15 cellular contexts compared by ENCODE assay signal in genomic region chr6:1787894-1788293, GRCh38.
DNase-seq lines count a peak whose midpoint lies in the region; TF ChIP-seq lines count a peak whose summit lies in the region.
"Had no signal": no experiment of that assay in that cellular context is flagged by ENCODE, and none has a peak within 500 bp of the region (broad histone marks: within the 10 kb centered on the region; RNA-seq: fewer than 3 reads in every experiment).

No MANE protein-coding gene starts in this region.

- H3K9me3 Mint-ChIP-seq in chondrocyte (ENCODE audit: low read depth) = no peaks in the 10 kb centered on the region
- H3K9me3 Mint-ChIP-seq: IgD-negative memory B cell had no signal

- H3K36me3 Mint-ChIP-seq in chondrocyte (ENCODE audit: low read depth) = no peaks in the 10 kb centered on the region

- H3K4me1 Mint-ChIP-seq in chondrocyte (ENCODE audit: low read depth) = peaks cover 26% of the 10 kb centered on the region

- peak overlapping the region; percentile 88 for H3K27ac Mint-ChIP-seq in chondrocyte (ENCODE audit: unreplicated experiment)

- TF ChIP-seq CTCF in AG09319 (IDR thresholded peaks at IDR 0.05; ENCODE audit: low read depth, low read length) = no peak
- TF ChIP-seq CTCF in chondrocyte (IDR thresholded peaks at IDR 0.05) = no peak

- no peaks in the 10 kb centered on the region for H3K27me3 Mint-ChIP-seq in chondrocyte (ENCODE audit: low read depth)
- H3K27me3 Mint-ChIP-seq: IgD-negative memory B cell had no signal

- DNase-seq in AG09319 (ENCODE audit: extremely low read depth, low read depth) = peak; percentile 20
- peak; percentile 90 for DNase-seq in M059J (ENCODE audit: low read depth)
- DNase-seq in chondrocyte (ENCODE audit: low spot score) = no peak
- peak; percentile 76 for DNase-seq in kidney tubule cell (ENCODE audit: low spot score)
- no peak for DNase-seq in NCI-H748 (lab: John Stamatoyannopoulos, UW; ENCODE audit: unreplicated experiment)
- no peak for DNase-seq in SK-N-DZ (ENCODE audit: low spot score)
- DNase-seq in NCI-H2227 (lab: John Stamatoyannopoulos, UW; ENCODE audit: unreplicated experiment) = no peak
- DNase-seq in kidney glomerular epithelial cell (lab: John Stamatoyannopoulos, UW) = no peak
- DNase-seq: activated CD8-positive, alpha-beta memory T cell treated with anti-CD3 and anti-CD28 coated beads, Interleukin-2, amount 50 U/mL, for 4 hours; DMS79 treated with DMSO at 0.1 percent for 48 hours; midbrain; NCI-H1436 treated with DMSO at 0.1 percent for 48 hours; NCI-H526 treated with DMSO at 0.1 percent for 48 hours; stimulated activated CD4-positive, alpha-beta T cell treated with anti-CD3 and anti-CD28 coated beads, Interleukin-2, amount 100 ng/mL, for 24 hours had no signal

- no peak overlapping the region for H3K4me3 Mint-ChIP-seq in chondrocyte (ENCODE audit: unreplicated experiment)
- H3K4me3 Mint-ChIP-seq: IgD-negative memory B cell had no signal

Comparison
In these comparisons a context has a peak if more than half of its experiments do, and no peak if none do; other contexts are left out.
1. DNase-seq: peak in AG09319 (single experiment), M059J (single experiment) and kidney tubule cell (single experiment); none in chondrocyte (single experiment), NCI-H748 (single experiment), SK-N-DZ (single experiment), NCI-H2227 (single experiment) and kidney glomerular epithelial cell (single experiment).